Comparison of ENCODE assay signal across 9 cellular contexts in genomic region chr12:64273527-64274403, GRCh38. TPM values are rescaled to one million over a fixed set of nuclear protein-coding genes. Genes with fewer than 3 reads are reported as not detected.
DNase-seq lines count a peak whose midpoint lies in the region; ATAC-seq and TF ChIP-seq lines count a peak whose summit lies in the region.
"Had no signal": no experiment of that assay in that cellular context is flagged by ENCODE, and none has a peak within 500 bp of the region (broad histone marks: within the 10 kb centered on the region; RNA-seq: fewer than 3 reads in every experiment).

No MANE protein-coding gene starts in this region.

- no peaks in the 10 kb centered on the region for H3K36me3 ChIP-seq in Loucy (ENCODE audit: insufficient read depth, low read length)

- H3F3A ChIP-seq in Loucy (ENCODE audit: low read depth): no peaks in the 10 kb centered on the region

- H3K79me2 ChIP-seq in Loucy (ENCODE audit: insufficient read depth, low read length): no peaks in the 10 kb centered on the region

- peak; percentile 88 for ATAC-seq in GM21360 (IDR thresholded peaks at IDR 0.05; ENCODE audit: unreplicated experiment)

- no peak overlapping the region for H3K4me3 Mint-ChIP-seq in T-helper 2 cell treated with Interferon-gamma antibody and Interleukin-4, amounts not matched to agents 5 μg/mL and 100 μg/mL, for 36 hours

- no peak overlapping the region for H3K4me2 ChIP-seq in Loucy (ENCODE audit: low read depth, low read length, poor library complexity, severe bottlenecking)

- no peaks in the 10 kb centered on the region for H3K27me3 ChIP-seq in Loucy (ENCODE audit: insufficient read depth, low read length, poor library complexity, severe bottlenecking)

- DNase-seq in EH (ENCODE audit: low read depth) (peak; percentile 10), astrocyte of the spinal cord (ENCODE audit: low read depth, low spot score) (no peak), myocyte (ENCODE audit: low read depth) (peak; percentile 31), NCI-H2196 treated with DMSO at 0.1 percent for 48 hours (lab: John Stamatoyannopoulos, UW; ENCODE audit: unreplicated experiment) (no peak)
- DNase-seq in stimulated activated CD4-positive, alpha-beta T cell treated with anti-CD3 and anti-CD28 coated beads, Interleukin-12 subunit alpha, Interleukin-12 subunit beta, amount 100 ng/mL, for 4 hours: no peak
- no peak for DNase-seq in T-helper 2 cell treated with Interferon-gamma antibody and Interleukin-4, amounts not matched to agents 5 μg/mL and 100 μg/mL, for 36 hours (ENCODE audit: low spot score)
- DNase-seq: left cardiac atrium had no signal

- H3K9me3 Mint-ChIP-seq in T-helper 2 cell treated with Interferon-gamma antibody and Interleukin-4, amounts not matched to agents 5 μg/mL and 100 μg/mL, for 36 hours: no peaks in the 10 kb centered on the region

- H2AFZ ChIP-seq in Loucy (ENCODE audit: low read length): peak overlapping the region; percentile 41; the same call in 1 of the 2 replicates

- in situ Hi-C loops in astrocyte of the spinal cord (cut with HindIII; ENCODE audit: low sequenced_read_pairs): no loop called here

- H3K4me3 ChIP-seq in Loucy (ENCODE audit: low read length, poor library complexity, severe bottlenecking) (no peak overlapping the region), astrocyte of the spinal cord (ENCODE audit: low read depth, low read length) (no peak overlapping the region)

- H3K4me1 ChIP-seq in Loucy (ENCODE audit: insufficient read depth, low read length, poor library complexity, severe bottlenecking): no peaks in the 10 kb centered on the region

- H3K27ac Mint-ChIP-seq in T-helper 2 cell treated with Interferon-gamma antibody and Interleukin-4, amounts not matched to agents 5 μg/mL and 100 μg/mL, for 36 hours: no peak overlapping the region

- no peaks in the 10 kb centered on the region for H3K9me2 ChIP-seq in Loucy (replicated peaks; ENCODE audit: low read depth, low read length)

- no peaks in the 10 kb centered on the region for H4K20me1 ChIP-seq in Loucy (ENCODE audit: insufficient read depth, low read length, poor library complexity, severe bottlenecking)

- no peak overlapping the region for H3K9ac ChIP-seq in Loucy (ENCODE audit: low read depth, low read length, poor library complexity, severe bottlenecking)

- H3K27me3 Mint-ChIP-seq in T-helper 2 cell treated with Interferon-gamma antibody and Interleukin-4, amounts not matched to agents 5 μg/mL and 100 μg/mL, for 36 hours (ENCODE audit: low read depth): peaks cover 3% of the 10 kb centered on the region

- H3K36me3 Mint-ChIP-seq in T-helper 2 cell treated with Interferon-gamma antibody and Interleukin-4, amounts not matched to agents 5 μg/mL and 100 μg/mL, for 36 hours (ENCODE audit: low read depth): no peaks in the 10 kb centered on the region

- no peaks in the 10 kb centered on the region for H3K9me3 ChIP-seq in Loucy (ENCODE audit: insufficient read depth, low read depth, low read length)

- no peaks in the 10 kb centered on the region for H3K4me1 Mint-ChIP-seq in T-helper 2 cell treated with Interferon-gamma antibody and Interleukin-4, amounts not matched to agents 5 μg/mL and 100 μg/mL, for 36 hours (ENCODE audit: low read depth)

- TF ChIP-seq CTCF in Loucy (conservative IDR thresholded peaks at IDR 0.05; ENCODE audit: low read length) (peak; percentile 59), astrocyte of the spinal cord (IDR thresholded peaks at IDR 0.05; ENCODE audit: low read depth, low read length) (peak; percentile 40)

RNA-seq across cellular contexts. Expression of gene KICS2, which starts 51.7 kb away (rescaled TPM):
- total RNA-seq in myocyte: 7.2 and 8.5 TPM in 2 replicates
- 3.2 TPM for polyA plus RNA-seq in myocyte (2012)

Comparison
In these comparisons a context has a peak if more than half of its experiments do, and no peak if none do; other contexts are left out.
1. DNase-seq: peak in EH (single experiment) and myocyte (single experiment); none in astrocyte of the spinal cord (single experiment), NCI-H2196 treated with DMSO at 0.1 percent for 48 hours (single experiment), stimulated activated CD4-positive, alpha-beta T cell treated with anti-CD3 and anti-CD28 coated beads, Interleukin-12 subunit alpha, Interleukin-12 subunit beta, amount 100 ng/mL, for 4 hours (single experiment) and T-helper 2 cell treated with Interferon-gamma antibody and Interleukin-4, amounts not matched to agents 5 μg/mL and 100 μg/mL, for 36 hours (single experiment).